ENCODE assay signal across 13 cellular contexts in genomic region chr6:12286381-12287132, GRCh38. TPM values are rescaled to one million over a fixed set of nuclear protein-coding genes. Genes with fewer than 3 reads are reported as not detected.
A peak's percentile ranks its signal among the peaks of the same experiment; 100 is the strongest.
DNase-seq lines count a peak whose midpoint lies in the region; ATAC-seq and TF ChIP-seq lines count a peak whose summit lies in the region.
"Had no signal": no experiment of that assay in that cellular context is flagged by ENCODE, and none has a peak within 500 bp of the region (broad histone marks: within the 10 kb centered on the region; RNA-seq: fewer than 3 reads in every experiment).

No MANE protein-coding gene starts in this region.

- no peaks in the 10 kb centered on the region for H3K9me2 ChIP-seq in SK-N-SH

- H3K27ac ChIP-seq in transverse colon, result peak overlapping the region; percentile 32 to 56 (median 52)
- H3K27ac ChIP-seq in neural progenitor cell, result no peak overlapping the region
- no peak overlapping the region for H3K27ac ChIP-seq in SK-N-SH (ENCODE audit: low read depth in 2 of 2, low read length in 1 of 2)

- peaks cover 23% of the 10 kb centered on the region for H3K4me1 Mint-ChIP-seq in neural progenitor cell

- H3K79me2 ChIP-seq in neural progenitor cell (ENCODE audit: low read depth) (no peaks in the 10 kb centered on the region), SK-N-SH (ENCODE audit: insufficient read depth) (peaks cover 8% of the 10 kb centered on the region; the same call in 1 of the 2 replicates)

- H4K20me1 ChIP-seq in neural progenitor cell (ENCODE audit: low read depth), result no peaks in the 10 kb centered on the region
- H4K20me1 ChIP-seq in SK-N-SH (ENCODE audit: insufficient read depth), result no peaks in the 10 kb centered on the region

- H3K9me3 ChIP-seq in transverse colon (no peaks in the 10 kb centered on the region), neural progenitor cell (ENCODE audit: low read depth) (no peaks in the 10 kb centered on the region), SK-N-SH (no peaks in the 10 kb centered on the region)

- no peak overlapping the region for H3K4me3 Mint-ChIP-seq in neural progenitor cell
- H3K4me3 Mint-ChIP-seq: brain; stimulated activated naive CD8-positive, alpha-beta T cell treated with anti-CD3 and anti-CD28 coated beads, Interleukin-15, Interleukin-2, amounts not matched to agents 100 ng/mL and 50 ng/mL, for 24 hours had no signal

- CTCF ChIA-PET in SK-N-SH (lab: Yijun Ruan, JAX), result interaction anchor here (0.6 to 2.0 kb wide), 12 partner anchors 13 to 632 kb away, joined by 3 to 11 read pairs (median 4); no protein-coding TSS in a partner anchor

- no peak for TF ChIP-seq POLR2A in transverse colon (IDR thresholded peaks at IDR 0.05)

- H3K4me1 ChIP-seq in transverse colon, result peaks cover 0 to 44% (median 13%) of the 10 kb centered on the region in 4 donors
- peaks cover 25% of the 10 kb centered on the region for H3K4me1 ChIP-seq in neural progenitor cell
- peaks cover 0 to 4% of the 10 kb centered on the region in 2 experiments; a peak in 3 of 4 replicates for H3K4me1 ChIP-seq in SK-N-SH (ENCODE audit: control insufficient read depth in 1 of 2, insufficient read depth in 2 of 2, low read depth in 1 of 2, low read length in 1 of 2)

- H2AFZ ChIP-seq in neural progenitor cell (replicated peaks) (no peak overlapping the region), SK-N-SH (ENCODE audit: low read depth) (no peak overlapping the region)

- peak; percentile 66 for DNase-seq in GM04504 (ENCODE audit: low read depth)
- peak; percentile 89 for DNase-seq in NOMO-1 treated with DMSO at 0.1 percent for 48 hours (lab: John Stamatoyannopoulos, UW; ENCODE audit: unreplicated experiment)
- peak; percentile 61 for DNase-seq in fibroblast of peridontal ligament (ENCODE audit: extremely low read depth)
- no peak for DNase-seq in transverse colon
- no peak for DNase-seq in neural progenitor cell (ENCODE audit: low spot score)
- no peak for DNase-seq in SK-N-SH
- DNase-seq: activated effector memory CD4-positive, alpha-beta T cell treated with anti-CD3 and anti-CD28 coated beads, Interleukin-2, amount 50 U/mL, for 16 hours; DMS 273 treated with DMSO at 0.1 percent for 48 hours; effector CD4-positive, alpha-beta T cell; naive B cell had no signal

- H3K36me3 ChIP-seq in transverse colon (no peaks in the 10 kb centered on the region), neural progenitor cell (no peaks in the 10 kb centered on the region), SK-N-SH (replicated peaks in 1 of 2; ENCODE audit: control insufficient read depth in 1 of 2, insufficient read depth in 2 of 2, low read length in 1 of 2) (no peaks in the 10 kb centered on the region)

- no peaks in the 10 kb centered on the region for H3K9me3 Mint-ChIP-seq in neural progenitor cell
- H3K9me3 Mint-ChIP-seq: brain; naive B cell; stimulated activated naive CD8-positive, alpha-beta T cell treated with anti-CD3 and anti-CD28 coated beads, Interleukin-15, Interleukin-2, amounts not matched to agents 100 ng/mL and 50 ng/mL, for 24 hours had no signal

- H3K4me2 ChIP-seq in neural progenitor cell, result no peak overlapping the region
- H3K4me2 ChIP-seq in SK-N-SH, result no peak overlapping the region

- H3K27me3 Mint-ChIP-seq in neural progenitor cell (ENCODE audit: insufficient read depth, low read depth), result peaks cover 3% of the 10 kb centered on the region

- H3K36me3 Mint-ChIP-seq in neural progenitor cell, result no peaks in the 10 kb centered on the region
- H3K36me3 Mint-ChIP-seq: brain, naive B cell had no signal

- peaks cover 20% of the 10 kb centered on the region for H3F3A ChIP-seq in neural progenitor cell (ENCODE audit: low read depth)
- peaks cover 17% of the 10 kb centered on the region for H3F3A ChIP-seq in SK-N-SH (replicated peaks; ENCODE audit: insufficient read depth)

- no peaks in the 10 kb centered on the region for H3K27me3 ChIP-seq in transverse colon
- peaks cover 8% of the 10 kb centered on the region for H3K27me3 ChIP-seq in neural progenitor cell
- H3K27me3 ChIP-seq in SK-N-SH (ENCODE audit: insufficient read depth), result no peaks in the 10 kb centered on the region

- POLR2A ChIA-PET in SK-N-SH (lab: Yijun Ruan, JAX), result interaction anchor here (1.1 kb wide), 1 partner anchor 12 kb away, joined by 3 read pairs; no protein-coding TSS in a partner anchor

- H3K27ac Mint-ChIP-seq in neural progenitor cell, result no peak overlapping the region
- H3K27ac Mint-ChIP-seq: brain; stimulated activated naive CD8-positive, alpha-beta T cell treated with anti-CD3 and anti-CD28 coated beads, Interleukin-15, Interleukin-2, amounts not matched to agents 100 ng/mL and 50 ng/mL, for 24 hours had no signal

- intact Hi-C loops in transverse colon (cut with DNase I; ENCODE audit: low total_unique reads), result no loop called here

- TF ChIP-seq CTCF in transverse colon (IDR thresholded peaks at IDR 0.05) (no peak), neural progenitor cell (IDR thresholded peaks at IDR 0.05) (no peak), SK-N-SH (IDR thresholded peaks at IDR 0.05) (no peak)

- TF ChIP-seq RAD21 in SK-N-SH (IDR thresholded peaks at IDR 0.05; ENCODE audit: low read length), result no peak

- in situ Hi-C loops in transverse colon (cut with MboI; ENCODE audit: low pct_ligation_motif_present in 1 of 4, low pct_unique_long_range_greater_than_20kb in 1 of 4, low sequenced_read_pairs in 3 of 4), result no loop called here

- 52 to 55% methylated on average over 4 of the region's 4 CpGs for WGBS in transverse colon (ENCODE audit: low coverage in 1 of 2), 2 donors
- 86% methylated on average over 4 of the region's 4 CpGs for WGBS in SK-N-SH (ENCODE audit: low lambda C conversion rate)

- H3K4me3 ChIP-seq in transverse colon (no peak overlapping the region), neural progenitor cell (no peak overlapping the region), SK-N-SH (ENCODE audit: low read depth in 2 of 2, low read length in 1 of 2) (no peak overlapping the region)

- no peak overlapping the region for H3K9ac ChIP-seq in neural progenitor cell
- H3K9ac ChIP-seq in SK-N-SH, result no peak overlapping the region

- no peak for TF ChIP-seq EP300 in transverse colon (IDR thresholded peaks at IDR 0.05; ENCODE audit: low read depth)
- TF ChIP-seq EP300 in SK-N-SH (IDR thresholded peaks at IDR 0.05; ENCODE audit: borderline replicate concordance in 1 of 2, low read depth in 1 of 2, low read length in 1 of 2), result no peak

- ATAC-seq in GM21528 (IDR thresholded peaks at IDR 0.05; ENCODE audit: low FRiP score, unreplicated experiment), result no peak

TF ChIP-seq in SK-N-SH, 30 proteins besides CTCF, POLR2A, EP300 and RAD21:
- no peak for TF ChIP-seq JUND (IDR thresholded peaks at IDR 0.05)
- no peak for TF ChIP-seq SIN3A (IDR thresholded peaks at IDR 0.05; ENCODE audit: borderline replicate concordance, low read depth, low read length)
- TF ChIP-seq RFX5 (IDR thresholded peaks at IDR 0.05; ENCODE audit: low read length), result no peak
- TF ChIP-seq, protein P1, sequence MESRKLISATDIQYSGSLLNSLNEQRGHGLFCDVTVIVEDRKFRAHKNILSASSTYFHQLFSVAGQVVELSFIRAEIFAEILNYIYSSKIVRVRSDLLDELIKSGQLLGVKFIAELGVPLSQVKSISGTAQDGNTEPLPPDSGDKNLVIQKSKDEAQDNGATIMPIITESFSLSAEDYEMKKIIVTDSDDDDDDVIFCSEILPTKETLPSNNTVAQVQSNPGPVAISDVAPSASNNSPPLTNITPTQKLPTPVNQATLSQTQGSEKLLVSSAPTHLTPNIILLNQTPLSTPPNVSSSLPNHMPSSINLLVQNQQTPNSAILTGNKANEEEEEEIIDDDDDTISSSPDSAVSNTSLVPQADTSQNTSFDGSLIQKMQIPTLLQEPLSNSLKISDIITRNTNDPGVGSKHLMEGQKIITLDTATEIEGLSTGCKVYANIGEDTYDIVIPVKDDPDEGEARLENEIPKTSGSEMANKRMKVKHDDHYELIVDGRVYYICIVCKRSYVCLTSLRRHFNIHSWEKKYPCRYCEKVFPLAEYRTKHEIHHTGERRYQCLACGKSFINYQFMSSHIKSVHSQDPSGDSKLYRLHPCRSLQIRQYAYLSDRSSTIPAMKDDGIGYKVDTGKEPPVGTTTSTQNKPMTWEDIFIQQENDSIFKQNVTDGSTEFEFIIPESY (IDR thresholded peaks at IDR 0.05; ENCODE audit: borderline replicate concordance, low read depth), result no peak
TF ChIP-seq in SK-N-SH: peak in this region for 0.

RNA-seq across cellular contexts. Expression of gene EDN1, which starts 3.6 kb away (rescaled TPM):
- total RNA-seq in transverse colon, result 10 to 100 TPM in 2 of 4 donors, 1 to 10 TPM in 2; 3.6 to 23.2 (median 14.2) TPM
- 0.93 and 2.9 TPM in 2 replicates for total RNA-seq in neural progenitor cell (ENCODE audit: low replicate concordance)
- polyA plus RNA-seq in SK-N-SH (2012; rRNA removed), result 1.3 TPM in 2 replicates
- polyA plus RNA-seq in SK-N-SH (2012; cell fraction: cytosol; rRNA removed), result 1.5 and 1.6 TPM in 2 replicates
- 1.7 and 3.4 TPM in 2 replicates for polyA plus RNA-seq in SK-N-SH (2012; cell fraction: nucleus; rRNA removed)

Comparison
In these comparisons a context has a peak if more than half of its experiments do, and no peak if none do; other contexts are left out.
1. DNase-seq: peak in GM04504 (single experiment), NOMO-1 treated with DMSO at 0.1 percent for 48 hours (single experiment) and fibroblast of peridontal ligament (single experiment); none in transverse colon (single experiment), neural progenitor cell (single experiment) and SK-N-SH (single experiment).
2. H3K27ac ChIP-seq: peak in transverse colon (4 of 4); none in neural progenitor cell (single experiment) and SK-N-SH (0 of 2).